In genomic region chrX:9605484-9605883, GRCh38 we compare ENCODE assay signal across 22 cellular contexts.
DNase-seq lines count a peak whose midpoint lies in the region; ATAC-seq, FAIRE-seq and TF ChIP-seq lines count a peak whose summit lies in the region.
"Had no signal": no experiment of that assay in that cellular context is flagged by ENCODE, and none has a peak within 500 bp of the region (broad histone marks: within the 10 kb centered on the region; RNA-seq: fewer than 3 reads in every experiment).

No MANE protein-coding gene starts in this region.

- intact Hi-C loops in kidney (cut with DNase I), result no loop called here

- peak overlapping the region in 1 of 2 donors; percentile 69 for H3K9ac ChIP-seq in kidney (ENCODE audit: low read length in 2 of 2)
- H3K9ac ChIP-seq: BLaER1 had no signal

- peaks cover 8 to 33% of the 10 kb centered on the region in 2 donors for H3K4me1 ChIP-seq in kidney (ENCODE audit: control insufficient read depth in 1 of 2, insufficient read depth in 1 of 2, low read depth in 1 of 2, low read length in 2 of 2)
- H3K4me1 ChIP-seq: Peyer's patch had no signal

- H3K27ac ChIP-seq in kidney (ENCODE audit: low read depth in 2 of 2, low read length in 2 of 2), result peak overlapping the region; percentile 93 to 96
- H3K27ac ChIP-seq: BLaER1, Peyer's patch, SK-N-MC had no signal

- no peaks in the 10 kb centered on the region for H3K36me3 ChIP-seq in kidney (ENCODE audit: control insufficient read depth in 1 of 2, insufficient read depth in 2 of 2, low read length in 2 of 2)
- H3K36me3 ChIP-seq: Peyer's patch had no signal

- ATAC-seq in GM18861 (IDR thresholded peaks at IDR 0.05; ENCODE audit: unreplicated experiment), result peak; percentile 57
- peak; percentile 54 for ATAC-seq in HG02981 (IDR thresholded peaks at IDR 0.05; ENCODE audit: unreplicated experiment)
- no peak for ATAC-seq in GM21529 (IDR thresholded peaks at IDR 0.05; ENCODE audit: unreplicated experiment)

- no peak overlapping the region for H3K4me3 ChIP-seq in kidney (ENCODE audit: low read length in 2 of 2)
- H3K4me3 ChIP-seq: BLaER1, Peyer's patch, SK-N-MC had no signal

- DNase-seq in kidney, result no peak
- DNase-seq in renal cortical epithelial cell (ENCODE audit: low read depth), result peak; percentile 87
- DNase-seq in activated CD4-positive, alpha-beta T cell treated with anti-CD3 and anti-CD28 coated beads, Interleukin-2, amount 50 U/mL, for 4 hours, result no peak
- no peak for DNase-seq in NCI-H1092 (lab: John Stamatoyannopoulos, UW)
- DNase-seq: CD4-positive, CD25-positive, alpha-beta regulatory T cell; DMS53; Karpas-422; NCI-H1105; NCI-H146; NCI-H2029; NCI-H446 treated with DMSO at 0.1 percent for 48 hours; OCI-M1; Peyer's patch; SIG-M5 had no signal

- H3K9me3 ChIP-seq in kidney (ENCODE audit: control insufficient read depth in 1 of 2, low read length in 2 of 2), result no peaks in the 10 kb centered on the region
- H3K9me3 ChIP-seq: Peyer's patch had no signal

- no peak for TF ChIP-seq CTCF in kidney (IDR thresholded peaks at IDR 0.05; ENCODE audit: borderline replicate concordance, extremely low read depth, insufficient read depth)

- peak; percentile 41 for FAIRE-seq in kidney (lab: Jason Lieb, UNC)
- FAIRE-seq: A204.1, D721Med, H54 had no signal
